In the genomic region with DNA sequence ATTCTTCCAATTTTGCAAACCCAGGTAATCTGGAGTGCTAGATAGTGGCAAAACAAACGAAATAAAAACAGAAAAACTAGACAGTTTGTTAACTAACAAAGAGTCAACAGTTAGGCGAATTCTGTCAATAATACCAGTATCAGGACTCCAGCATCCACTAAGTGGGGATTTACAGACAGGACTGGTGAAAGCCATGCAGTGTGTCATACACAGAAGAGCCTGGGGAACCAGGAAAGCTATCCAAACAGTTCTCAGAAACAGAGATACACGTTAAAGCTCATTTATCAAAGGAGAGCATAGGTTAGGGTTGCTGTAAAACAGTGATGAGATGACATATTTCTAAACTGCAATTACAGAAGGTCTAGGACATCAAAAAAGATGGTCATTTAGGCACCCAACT, we compare ENCODE assay signal across 28 cellular contexts.
"Had no signal": no experiment of that assay in that cellular context is flagged by ENCODE, and none has a peak within 500 bp of the region (broad histone marks: within the 10 kb centered on the region; RNA-seq: fewer than 3 reads in every experiment).

No MANE protein-coding gene starts in this region.

- H3K36me3 ChIP-seq: heart right ventricle, left lung, lower lobe of right lung, ovary, spleen, suprapubic skin, thoracic aorta, tibial artery, upper lobe of right lung had no signal

- H3K4me2 ChIP-seq: hepatocyte had no signal

- H3K4me3 ChIP-seq: heart right ventricle, hepatocyte, left lung, lower lobe of right lung, ovary, skin epidermis, spleen, suprapubic skin, thoracic aorta, tibial artery, upper lobe of right lung had no signal

- DNase-seq: heart right ventricle; islet precursor cell; kidney glomerular epithelial cell; left cardiac atrium; left lung; lower lobe of right lung; mesendoderm; naive B cell; natural killer cell; nephron progenitor cell; ovary; right cardiac atrium; spleen; stimulated activated CD4-positive, alpha-beta T cell treated with anti-CD3 and anti-CD28 coated beads, Interleukin-4, amount 100 ng/mL, for 24 hours; stimulated activated naive CD4-positive, alpha-beta T cell; tibial artery; trophoblast cell; upper lobe of right lung had no signal

- H3K36me3 Mint-ChIP-seq: naive B cell; natural killer cell; stimulated activated effector memory CD8-positive, alpha-beta T cell treated with anti-CD3 and anti-CD28 coated beads, Interleukin-12 subunit alpha, Interleukin-12 subunit beta, amount 100 ng/mL, for 72 hours had no signal

- ATAC-seq: heart right ventricle; left cardiac atrium; left lung; lower lobe of right lung; natural killer cell; right cardiac atrium; sciatic nerve; stimulated activated effector memory CD8-positive, alpha-beta T cell treated with anti-CD3 and anti-CD28 coated beads, Interleukin-12 subunit alpha, Interleukin-12 subunit beta, amount 100 ng/mL, for 72 hours; upper lobe of right lung had no signal

- H3K27me3 ChIP-seq: heart right ventricle, hepatocyte, left lung, ovary, spleen, suprapubic skin, tibial artery, upper lobe of right lung had no signal

- H3K79me2 ChIP-seq: hepatocyte had no signal

- H3K9me3 ChIP-seq: left lung, lower lobe of right lung, ovary, suprapubic skin, thoracic aorta, tibial artery, upper lobe of right lung had no signal

- H3K27ac ChIP-seq: heart right ventricle, hepatocyte, left lung, lower lobe of right lung, ovary, skin epidermis, spleen, suprapubic skin, thoracic aorta, tibial artery, upper lobe of right lung had no signal

- H3K4me1 ChIP-seq: heart right ventricle, left lung, lower lobe of right lung, spleen, suprapubic skin, tibial artery, upper lobe of right lung had no signal

- H2AFZ ChIP-seq: hepatocyte had no signal

- H3K27me3 Mint-ChIP-seq: naive B cell; progenitor cell of endocrine pancreas; stimulated activated naive CD8-positive, alpha-beta T cell treated with anti-CD3 and anti-CD28 coated beads, Interleukin-15, Interleukin-2, amounts not matched to agents 100 ng/mL and 50 ng/mL, for 24 hours had no signal

- H3K27ac Mint-ChIP-seq: mesothelial cell of epicardium; naive B cell; natural killer cell; nephron progenitor cell; progenitor cell of endocrine pancreas; stimulated activated effector memory CD8-positive, alpha-beta T cell treated with anti-CD3 and anti-CD28 coated beads, Interleukin-12 subunit alpha, Interleukin-12 subunit beta, amount 100 ng/mL, for 72 hours; stimulated activated naive CD8-positive, alpha-beta T cell treated with anti-CD3 and anti-CD28 coated beads, Interleukin-15, Interleukin-2, amounts not matched to agents 100 ng/mL and 50 ng/mL, for 24 hours had no signal

- H3K4me3 Mint-ChIP-seq: mesothelial cell of epicardium; naive B cell; natural killer cell; nephron progenitor cell; stimulated activated effector memory CD8-positive, alpha-beta T cell treated with anti-CD3 and anti-CD28 coated beads, Interleukin-12 subunit alpha, Interleukin-12 subunit beta, amount 100 ng/mL, for 72 hours; stimulated activated naive CD8-positive, alpha-beta T cell treated with anti-CD3 and anti-CD28 coated beads, Interleukin-15, Interleukin-2, amounts not matched to agents 100 ng/mL and 50 ng/mL, for 24 hours had no signal

- H3K4me1 Mint-ChIP-seq: mesothelial cell of epicardium; naive B cell; natural killer cell; nephron progenitor cell; stimulated activated effector memory CD8-positive, alpha-beta T cell treated with anti-CD3 and anti-CD28 coated beads, Interleukin-12 subunit alpha, Interleukin-12 subunit beta, amount 100 ng/mL, for 72 hours had no signal

- FAIRE-seq: urothelium cell line had no signal
